Comparison of ENCODE assay signal across 8 cellular contexts in genomic region chr6:33416386-33417126, GRCh38. TPM values are rescaled to one million over a fixed set of nuclear protein-coding genes. Genes with fewer than 3 reads are reported as not detected.
DNase-seq lines count a peak whose midpoint lies in the region; ATAC-seq and TF ChIP-seq lines count a peak whose summit lies in the region.

No MANE protein-coding gene starts in this region.

- 47% methylated on average over 12 of the region's 12 CpGs for WGBS in suprapubic skin

- peaks cover 41% of the 10 kb centered on the region for H3K36me3 ChIP-seq in suprapubic skin

- peaks cover 73% of the 10 kb centered on the region for H3K4me1 Mint-ChIP-seq in activated CD4-positive, alpha-beta T cell treated with anti-CD3 and anti-CD28 coated beads, Interleukin-2, amount 10 ng/mL, durations not matched to agents 7 days and 5 days

- CTCF ChIA-PET in activated CD4-positive, alpha-beta T cell treated with anti-CD3 and anti-CD28 coated beads, Interleukin-2, amount 10 ng/mL, durations not matched to agents 7 days and 5 days (lab: Charles Lee): interaction anchor here (0.9 to 3.9 kb wide), 4 partner anchors 10 to 14 kb away, joined by 3 to 28 read pairs (median 4); no protein-coding TSS in a partner anchor

- no peak for DNase-seq in activated CD4-positive, alpha-beta T cell treated with anti-CD3 and anti-CD28 coated beads, Interleukin-2, amount 10 ng/mL, durations not matched to agents 7 days and 5 days
- DNase-seq in activated CD4-positive, alpha-beta T cell treated with anti-CD3 and anti-CD28 coated beads, Interleukin-2, amount 50 U/mL, for 1 hour: no peak
- peak; percentile 55 to 63 for DNase-seq in activated T-cell treated with anti-CD3 and anti-CD28 coated beads, Interleukin-2, amount 50 U/mL, for 48 hours
- DNase-seq in suprapubic skin (ENCODE audit: low spot score in 2 of 2) (no peak), middle frontal gyrus (ENCODE audit: extremely low spot score, low spot score) (no peak), activated gamma-delta T cell treated with Interleukin-2 at 50 U/mL for 16 hours (no peak)

- H3K27ac Mint-ChIP-seq in activated CD4-positive, alpha-beta T cell treated with anti-CD3 and anti-CD28 coated beads, Interleukin-2, amount 10 ng/mL, durations not matched to agents 7 days and 5 days: peak overlapping the region; percentile 97

- POLR2A ChIA-PET in activated CD4-positive, alpha-beta T cell treated with anti-CD3 and anti-CD28 coated beads, Interleukin-2, amount 10 ng/mL, durations not matched to agents 7 days and 5 days (lab: Charles Lee): interaction anchor here (0.7 kb wide), 1 partner anchor 170 kb away, joined by 6 read pairs; no protein-coding TSS in a partner anchor

- peaks cover 31% of the 10 kb centered on the region for H3K36me3 Mint-ChIP-seq in activated CD4-positive, alpha-beta T cell treated with anti-CD3 and anti-CD28 coated beads, Interleukin-2, amount 10 ng/mL, durations not matched to agents 7 days and 5 days (ENCODE audit: low read depth)

- no peak for TF ChIP-seq POLR2A in suprapubic skin (IDR thresholded peaks at IDR 0.05)

- no peak for ATAC-seq in HG03460 (IDR thresholded peaks at IDR 0.05; ENCODE audit: unreplicated experiment)

- no peak for TF ChIP-seq CTCF in suprapubic skin (IDR thresholded peaks at IDR 0.05)

- H3K27me3 Mint-ChIP-seq in activated CD4-positive, alpha-beta T cell treated with anti-CD3 and anti-CD28 coated beads, Interleukin-2, amount 10 ng/mL, durations not matched to agents 7 days and 5 days: peaks cover 3% of the 10 kb centered on the region

- H3K4me3 ChIP-seq in iPS-18c (ENCODE audit: insufficient read depth, low read depth, low read length): peak overlapping the region; percentile 91
- peak overlapping the region; percentile 66 for H3K4me3 ChIP-seq in suprapubic skin

- no peaks in the 10 kb centered on the region for H3K9me3 Mint-ChIP-seq in activated CD4-positive, alpha-beta T cell treated with anti-CD3 and anti-CD28 coated beads, Interleukin-2, amount 10 ng/mL, durations not matched to agents 7 days and 5 days

- H3K9me3 ChIP-seq in iPS-18c (ENCODE audit: control insufficient read depth, insufficient read depth, low read length) (no peaks in the 10 kb centered on the region), suprapubic skin (no peaks in the 10 kb centered on the region)

- peak overlapping the region; percentile 85 for H3K27ac ChIP-seq in suprapubic skin

- no peaks in the 10 kb centered on the region for H3K27me3 ChIP-seq in suprapubic skin

- peaks cover 68% of the 10 kb centered on the region for H3K4me1 ChIP-seq in suprapubic skin

- peak overlapping the region; percentile 95 for H3K4me3 Mint-ChIP-seq in activated CD4-positive, alpha-beta T cell treated with anti-CD3 and anti-CD28 coated beads, Interleukin-2, amount 10 ng/mL, durations not matched to agents 7 days and 5 days

- no peak for TF ChIP-seq EP300 in suprapubic skin (IDR thresholded peaks at IDR 0.05)

RNA-seq across cellular contexts. Expression of gene CUTA, which starts 1.4 kb away (rescaled TPM):
- 100 to 1,000 TPM; 191 to 207 TPM for total RNA-seq in activated CD4-positive, alpha-beta T cell treated with anti-CD3 and anti-CD28 coated beads, Interleukin-2, amount 10 ng/mL, durations not matched to agents 7 days and 5 days
- 100 to 1,000 TPM; 119 to 185 (median 159) TPM for total RNA-seq in suprapubic skin

RNA-seq across cellular contexts. Expression of gene SYNGAP1, which starts 3.3 kb away (rescaled TPM):
- total RNA-seq in activated CD4-positive, alpha-beta T cell treated with anti-CD3 and anti-CD28 coated beads, Interleukin-2, amount 10 ng/mL, durations not matched to agents 7 days and 5 days: 10 to 100 TPM; 42.9 to 44.9 TPM
- total RNA-seq in suprapubic skin: 10 to 100 TPM; 13.5 to 30.4 (median 14.0) TPM

RNA-seq across cellular contexts. Expression of gene PHF1, which starts 5.7 kb away (rescaled TPM):
- total RNA-seq in activated CD4-positive, alpha-beta T cell treated with anti-CD3 and anti-CD28 coated beads, Interleukin-2, amount 10 ng/mL, durations not matched to agents 7 days and 5 days: 10 to 100 TPM; 34.2 to 37.7 TPM
- total RNA-seq in suprapubic skin: 100 to 1,000 TPM in 1 of 4 donors, 10 to 100 TPM in 3; 35.9 to 102 (median 48.6) TPM

RNA-seq across cellular contexts. Expression of gene KIFC1, which starts 24.9 kb away (rescaled TPM):
- total RNA-seq in activated CD4-positive, alpha-beta T cell treated with anti-CD3 and anti-CD28 coated beads, Interleukin-2, amount 10 ng/mL, durations not matched to agents 7 days and 5 days: 100 to 1,000 TPM; 157 to 167 TPM
- total RNA-seq in suprapubic skin: 10 to 100 TPM in 2 of 4 donors, 1 to 10 TPM in 2; 3.2 to 19.5 (median 9.8) TPM

RNA-seq across cellular contexts. Expression of gene ZBTB9, which starts 37.8 kb away (rescaled TPM):
- total RNA-seq in activated CD4-positive, alpha-beta T cell treated with anti-CD3 and anti-CD28 coated beads, Interleukin-2, amount 10 ng/mL, durations not matched to agents 7 days and 5 days: 1 to 10 TPM; 9.0 to 9.9 TPM
- 1 to 10 TPM; 5.9 to 9.9 (median 7.4) TPM for total RNA-seq in suprapubic skin

Comparison
In these comparisons a context has a peak if more than half of its experiments do, and no peak if none do; other contexts are left out.
1. DNase-seq: peak in activated T-cell treated with anti-CD3 and anti-CD28 coated beads, Interleukin-2, amount 50 U/mL, for 48 hours (2 of 2); none in activated CD4-positive, alpha-beta T cell treated with anti-CD3 and anti-CD28 coated beads, Interleukin-2, amount 10 ng/mL, durations not matched to agents 7 days and 5 days (single experiment), activated CD4-positive, alpha-beta T cell treated with anti-CD3 and anti-CD28 coated beads, Interleukin-2, amount 50 U/mL, for 1 hour (single experiment), suprapubic skin (0 of 2), middle frontal gyrus (single experiment) and activated gamma-delta T cell treated with Interleukin-2 at 50 U/mL for 16 hours (single experiment).